In genomic region chr2:100893753-100894530, GRCh38 we compare ENCODE assay signal across 12 cellular contexts.
DNase-seq lines count a peak whose midpoint lies in the region; ATAC-seq, FAIRE-seq and TF ChIP-seq lines count a peak whose summit lies in the region.
"Had no signal": no experiment of that assay in that cellular context is flagged by ENCODE, and none has a peak within 500 bp of the region (broad histone marks: within the 10 kb centered on the region; RNA-seq: fewer than 3 reads in every experiment).

No MANE protein-coding gene starts in this region.

- H3K9me3 Mint-ChIP-seq in T-cell: no peaks in the 10 kb centered on the region

- H3K4me1 ChIP-seq in body of pancreas (peaks cover 27% of the 10 kb centered on the region), spleen (peaks cover 0 to 28% (median 8%) of the 10 kb centered on the region in 6 donors)

- no peak overlapping the region for H3K4me3 Mint-ChIP-seq in T-cell

- no peak overlapping the region for H3K27ac Mint-ChIP-seq in T-cell

- DNase-seq in DMS53 (lab: John Stamatoyannopoulos, UW): peak; percentile 39
- no peak for DNase-seq in DMS53 treated with DMSO at 0.1 percent for 48 hours (lab: John Stamatoyannopoulos, UW; ENCODE audit: unreplicated experiment)
- peak in 1 of 4 donors; percentile 35 for DNase-seq in body of pancreas
- no peak for DNase-seq in spleen
- no peak for DNase-seq in D721Med (ENCODE audit: insufficient read length, low spot score)
- no peak for DNase-seq in T-cell
- DNase-seq: midbrain, NCI-H1092 treated with DMSO at 0.1 percent for 48 hours had no signal

- peak overlapping the region in 3 of 4 donors; percentile 4 to 23 (median 20) for H3K27ac ChIP-seq in body of pancreas
- peak overlapping the region; percentile 27 to 78 (median 69) for H3K27ac ChIP-seq in spleen
- H3K27ac ChIP-seq: 22Rv1 had no signal

- TF ChIP-seq POLR2A in body of pancreas (IDR thresholded peaks at IDR 0.05) (no peak), spleen (IDR thresholded peaks at IDR 0.05) (no peak)

- CTCF ChIA-PET in T-cell (lab: Charles Lee): no interaction called here

- H3K36me3 ChIP-seq in body of pancreas (replicated peaks in 1 of 2; ENCODE audit: insufficient read depth in 1 of 2, low read depth in 2 of 2): no peaks in the 10 kb centered on the region
- H3K36me3 ChIP-seq in spleen: no peaks in the 10 kb centered on the region

- no peaks in the 10 kb centered on the region for H3K4me1 Mint-ChIP-seq in T-cell

- TF ChIP-seq CTCF in body of pancreas (IDR thresholded peaks at IDR 0.05): no peak
- TF ChIP-seq CTCF in spleen (IDR thresholded peaks at IDR 0.05 in 8 of 11, conservative IDR thresholded peaks at IDR 0.05 in 3 of 11): no peak
- no peak for TF ChIP-seq CTCF in D721Med (IDR thresholded peaks at IDR 0.05; ENCODE audit: insufficient read depth, missing control alignments)

- WGBS in body of pancreas, 2 donors: 58 to 63% methylated on average over 8 of the region's 8 CpGs
- WGBS in spleen, 5 donors: 37 to 79% (median 69%) methylated on average over 5 to 8 of the region's 8 CpGs

- H3K27me3 Mint-ChIP-seq in T-cell: no peaks in the 10 kb centered on the region

- H3K4me3 ChIP-seq in body of pancreas: no peak overlapping the region
- no peak overlapping the region for H3K4me3 ChIP-seq in spleen

- no peak for FAIRE-seq in D721Med (lab: Jason Lieb, UNC)
- FAIRE-seq: colon had no signal

- POLR2A ChIA-PET in T-cell (lab: Charles Lee): interaction anchor here in 1 of 2 donors (0.6 kb wide), 1 partner anchor 48 kb away, joined by 3 read pairs; no protein-coding TSS in a partner anchor

- H3K9me3 ChIP-seq in body of pancreas: no peaks in the 10 kb centered on the region
- H3K9me3 ChIP-seq in spleen: no peaks in the 10 kb centered on the region

- intact Hi-C loops in body of pancreas (cut with DNase I) (loop anchor here (10.0 kb wide), 1 partner anchor 69 kb away; the partner anchor contains the start of gene NPAS2), spleen (cut with DNase I; ENCODE audit: low total_unique reads) (no loop called here)

- ATAC-seq in HG03342 (IDR thresholded peaks at IDR 0.05; ENCODE audit: unreplicated experiment) (peak; percentile 60), body of pancreas (no peak), GM19397 (IDR thresholded peaks at IDR 0.05; ENCODE audit: unreplicated experiment) (no peak), T-cell (replicated peaks in 1 of 4) (no peak)

- H3K27me3 ChIP-seq in body of pancreas: no peaks in the 10 kb centered on the region
- no peaks in the 10 kb centered on the region for H3K27me3 ChIP-seq in spleen (replicated peaks in 1 of 7)

- peaks cover 6% of the 10 kb centered on the region for H3K36me3 Mint-ChIP-seq in T-cell
